16 cellular contexts compared by ENCODE assay signal in the genomic region with DNA sequence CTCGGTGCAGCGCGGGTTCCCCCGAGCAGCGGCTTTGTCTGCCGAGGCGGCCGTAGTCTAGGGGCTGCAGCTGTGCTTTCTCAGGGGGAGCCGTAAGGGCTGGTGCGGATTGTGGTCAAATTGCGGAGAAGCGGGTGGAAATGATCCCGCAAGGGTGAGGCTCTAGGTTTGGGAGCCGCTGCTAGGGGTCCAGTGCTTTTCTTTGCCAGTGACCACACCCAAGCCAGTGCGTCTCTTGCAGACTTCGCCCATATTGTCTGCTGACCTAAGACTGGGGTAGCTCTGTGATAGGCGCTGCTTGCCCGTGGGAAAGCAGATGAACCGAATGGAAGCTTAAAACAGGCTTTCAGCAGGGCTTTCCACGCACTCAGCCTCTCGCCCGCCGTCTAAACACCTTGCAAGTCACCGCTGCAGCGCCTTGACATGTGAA. TPM values are rescaled to one million over a fixed set of nuclear protein-coding genes. Genes with fewer than 3 reads are reported as not detected.
DNase-seq lines count a peak whose midpoint lies in the region; ATAC-seq and TF ChIP-seq lines count a peak whose summit lies in the region.
"Had no signal": no experiment of that assay in that cellular context is flagged by ENCODE, and none has a peak within 500 bp of the region (broad histone marks: within the 10 kb centered on the region; RNA-seq: fewer than 3 reads in every experiment).

No MANE protein-coding gene starts in this region.

- H3K9me3 ChIP-seq in BLaER1 treated with 17β-estradiol and CSF1 and Interleukin-3, amounts not matched to agents 10 nM and 100 nM (replicated peaks in 1 of 11), result no peaks in the 10 kb centered on the region
- H3K9me3 ChIP-seq in naive thymus-derived CD4-positive, alpha-beta T cell (ENCODE audit: control insufficient read depth in 2 of 3, low read length in 3 of 3), result no peaks in the 10 kb centered on the region

- H3K4me1 Mint-ChIP-seq in brain, result peaks cover 66% of the 10 kb centered on the region
- peaks cover 8 to 20% (median 14%) of the 10 kb centered on the region in 7 donors for H3K4me1 Mint-ChIP-seq in naive thymus-derived CD4-positive, alpha-beta T cell

- H3K27ac Mint-ChIP-seq in brain, result peak overlapping the region; percentile 63 to 97 (median 92)
- no peak overlapping the region for H3K27ac Mint-ChIP-seq in naive thymus-derived CD4-positive, alpha-beta T cell
- H3K27ac Mint-ChIP-seq: activated naive CD8-positive, alpha-beta T cell treated with anti-CD3 and anti-CD28 coated beads, Interleukin-2, amount 50 U/mL, for 24 hours had no signal

- H3K9ac ChIP-seq in BLaER1 treated with 17β-estradiol and CSF1 and Interleukin-3, amounts not matched to agents 10 nM and 100 nM, result no peak overlapping the region

- H4K20me1 ChIP-seq in BLaER1 treated with 17β-estradiol and CSF1 and Interleukin-3, amounts not matched to agents 10 nM and 100 nM, result peaks cover 0 to 49% (median 40%) of the 10 kb centered on the region in 11 experiments; a peak in 19 of 22 replicates

- POLR2A ChIA-PET in naive thymus-derived CD4-positive, alpha-beta T cell (lab: Charles Lee), result no interaction called here

- CTCF ChIA-PET in naive thymus-derived CD4-positive, alpha-beta T cell (lab: Charles Lee), result no interaction called here

- H3K27me3 ChIP-seq in BLaER1 treated with 17β-estradiol and CSF1 and Interleukin-3, amounts not matched to agents 10 nM and 100 nM, result peaks cover 82 to 93% (median 86%) of the 10 kb centered on the region in 11 experiments
- H3K27me3 ChIP-seq in H7 (ENCODE audit: control insufficient read depth, insufficient read depth, low read length), result peaks cover 76% of the 10 kb centered on the region
- peaks cover 6 to 17% of the 10 kb centered on the region in 2 donors for H3K27me3 ChIP-seq in naive thymus-derived CD4-positive, alpha-beta T cell (ENCODE audit: control insufficient read depth in 2 of 2, insufficient read depth in 2 of 2, low read length in 2 of 2)

- H3K27me3 Mint-ChIP-seq in brain, result peaks cover 8% of the 10 kb centered on the region
- peaks cover 47 to 70% (median 55%) of the 10 kb centered on the region in 5 donors for H3K27me3 Mint-ChIP-seq in naive thymus-derived CD4-positive, alpha-beta T cell

- peak in 1 of 2 experiments; percentile 5 for TF ChIP-seq CTCF in brain (conservative IDR thresholded peaks at IDR 0.05)

- intact Hi-C loops in naive thymus-derived CD4-positive, alpha-beta T cell (cut with micrococcal nuclease), result no loop called here

- peak overlapping the region; percentile 87 to 90 (median 88) for H3K4me3 Mint-ChIP-seq in brain
- peak overlapping the region in 8 of 10 donors; percentile 21 to 78 (median 48) for H3K4me3 Mint-ChIP-seq in naive thymus-derived CD4-positive, alpha-beta T cell
- H3K4me3 Mint-ChIP-seq: activated naive CD8-positive, alpha-beta T cell treated with anti-CD3 and anti-CD28 coated beads, Interleukin-2, amount 50 U/mL, for 24 hours had no signal

- peak overlapping the region in 9 of 10 experiments; percentile 58 to 76 (median 66); a peak in 8 of 20 replicates for H3K4me3 ChIP-seq in BLaER1 treated with 17β-estradiol and CSF1 and Interleukin-3, amounts not matched to agents 10 nM and 100 nM
- H3K4me3 ChIP-seq in H7 (ENCODE audit: insufficient read depth, low read depth, low read length), result no peak overlapping the region; the same call in 1 of the 2 replicates
- H3K4me3 ChIP-seq in naive thymus-derived CD4-positive, alpha-beta T cell (ENCODE audit: low read length), result no peak overlapping the region

- H3K27ac ChIP-seq in BLaER1 treated with 17β-estradiol and CSF1 and Interleukin-3, amounts not matched to agents 10 nM and 100 nM, result no peak overlapping the region
- no peak overlapping the region for H3K27ac ChIP-seq in naive thymus-derived CD4-positive, alpha-beta T cell (ENCODE audit: low read depth, low read length)

- peak; percentile 66 for DNase-seq in H7
- DNase-seq in naive thymus-derived CD4-positive, alpha-beta T cell, result peak in 3 of 9 donors; percentile 1 to 7 (median 6)
- DNase-seq in HT-29 (ENCODE audit: low spot score), result no peak
- no peak for DNase-seq in HuH-7 (ENCODE audit: low spot score)
- DNase-seq: cortex of kidney, IMR-90, left colon, NCI-H2029, PC-3 had no signal

- ATAC-seq in naive thymus-derived CD4-positive, alpha-beta T cell, result no peak
- ATAC-seq in HG03442 (IDR thresholded peaks at IDR 0.05; ENCODE audit: unreplicated experiment), result no peak
- no peak for ATAC-seq in HG02759 (IDR thresholded peaks at IDR 0.05; ENCODE audit: unreplicated experiment)
- ATAC-seq: activated naive CD8-positive, alpha-beta T cell treated with anti-CD3 and anti-CD28 coated beads, Interleukin-2, amount 50 U/mL, for 24 hours; left colon; PC-3 had no signal

- H3K36me3 Mint-ChIP-seq in brain, result no peaks in the 10 kb centered on the region
- no peaks in the 10 kb centered on the region for H3K36me3 Mint-ChIP-seq in naive thymus-derived CD4-positive, alpha-beta T cell

- peak overlapping the region in 10 of 11 experiments; percentile 93 to 100 (median 98); a peak in 18 of 22 replicates for H3K4me2 ChIP-seq in BLaER1 treated with 17β-estradiol and CSF1 and Interleukin-3, amounts not matched to agents 10 nM and 100 nM

- H3K9me3 Mint-ChIP-seq in brain, result no peaks in the 10 kb centered on the region
- peaks cover 0 to 1% (median 0%) of the 10 kb centered on the region in 11 donors for H3K9me3 Mint-ChIP-seq in naive thymus-derived CD4-positive, alpha-beta T cell
- H3K9me3 Mint-ChIP-seq: activated naive CD8-positive, alpha-beta T cell treated with anti-CD3 and anti-CD28 coated beads, Interleukin-2, amount 50 U/mL, for 24 hours had no signal

- peaks cover 26 to 37% (median 36%) of the 10 kb centered on the region in 10 experiments for H3K4me1 ChIP-seq in BLaER1 treated with 17β-estradiol and CSF1 and Interleukin-3, amounts not matched to agents 10 nM and 100 nM
- peaks cover 8 to 20% of the 10 kb centered on the region in 2 donors for H3K4me1 ChIP-seq in naive thymus-derived CD4-positive, alpha-beta T cell (ENCODE audit: control insufficient read depth in 2 of 2, insufficient read depth in 2 of 2, low read length in 2 of 2)

- H3K36me3 ChIP-seq in BLaER1 treated with 17β-estradiol and CSF1 and Interleukin-3, amounts not matched to agents 10 nM and 100 nM, result no peaks in the 10 kb centered on the region
- no peaks in the 10 kb centered on the region for H3K36me3 ChIP-seq in H7 (replicated peaks; ENCODE audit: control insufficient read depth, insufficient read depth, low read length)
- H3K36me3 ChIP-seq in naive thymus-derived CD4-positive, alpha-beta T cell (ENCODE audit: control insufficient read depth in 2 of 3, insufficient read depth in 3 of 3, low read length in 3 of 3), result no peaks in the 10 kb centered on the region

RNA-seq across cellular contexts. Expression of a gene that starts 2.1 kb away (rescaled TPM):
- total RNA-seq in H7 (2014; rRNA removed; shearing (Covaris generic)), result 3.8 and 4.4 TPM in 2 replicates
- polyA plus RNA-seq in brain (ENCODE audit: insufficient read depth, low read depth, low replicate concordance), result 309 TPM
- not detected for total RNA-seq in naive thymus-derived CD4-positive, alpha-beta T cell
- polyA plus RNA-seq in naive thymus-derived CD4-positive, alpha-beta T cell, result not detected
- not detected in 2 replicates for total RNA-seq in HT-29 (2014; rRNA removed; shearing (Covaris generic))
- total RNA-seq: fibroblast of villous mesenchyme; IMR-90; PC-3; T-helper 2 cell treated with Interferon-gamma antibody and Interleukin-4, amounts not matched to agents 100 ng/mL and 5 ng/mL, for 36 hours had no signal
- polyA plus RNA-seq: IMR-90 had no signal

Comparison
In these comparisons a context has a peak if more than half of its experiments do, and no peak if none do; other contexts are left out.
1. H3K4me3 ChIP-seq: peak in BLaER1 treated with 17β-estradiol and CSF1 and Interleukin-3, amounts not matched to agents 10 nM and 100 nM (9 of 10); none in H7 (single experiment) and naive thymus-derived CD4-positive, alpha-beta T cell (single experiment).
2. H3K27ac Mint-ChIP-seq: peak in brain (5 of 5); none in naive thymus-derived CD4-positive, alpha-beta T cell (0 of 9).